ENCODE assay signal across 13 cellular contexts in the genomic region with DNA sequence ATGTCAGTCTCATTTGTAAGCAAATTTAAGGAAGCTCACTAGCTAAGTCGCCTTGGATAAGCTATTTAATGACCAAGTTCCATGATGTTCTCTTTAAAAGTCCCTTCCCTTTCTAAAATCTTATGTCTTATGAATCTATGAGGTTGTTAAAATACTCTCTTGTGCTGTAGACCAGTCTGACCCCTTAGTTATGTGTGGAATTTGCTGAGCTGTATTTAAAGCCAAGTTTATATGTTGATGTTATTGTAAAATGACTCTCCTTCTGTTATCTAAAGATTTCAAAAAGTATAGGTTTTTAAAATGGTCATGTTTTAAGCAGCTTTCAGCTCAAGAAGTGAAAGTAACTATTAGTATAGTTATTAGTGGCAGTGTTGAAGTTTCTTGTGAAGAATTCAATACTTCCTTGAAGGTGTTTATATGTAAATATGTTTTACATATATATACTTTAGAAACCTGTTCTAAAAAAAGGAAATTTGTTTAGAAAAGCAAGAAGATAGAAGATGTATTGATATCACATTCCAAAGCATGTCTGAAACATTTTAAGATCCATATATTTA.
DNase-seq lines count a peak whose midpoint lies in the region; ATAC-seq, FAIRE-seq and TF ChIP-seq lines count a peak whose summit lies in the region.
"Had no signal": no experiment of that assay in that cellular context is flagged by ENCODE, and none has a peak within 500 bp of the region (broad histone marks: within the 10 kb centered on the region; RNA-seq: fewer than 3 reads in every experiment).

No MANE protein-coding gene starts in this region.

- no peaks in the 10 kb centered on the region for H3K9me3 Mint-ChIP-seq in CD4-positive, alpha-beta memory T cell

- no peaks in the 10 kb centered on the region for H3K27me3 ChIP-seq in CD4-positive, alpha-beta memory T cell (ENCODE audit: insufficient read depth, low read length)
- H3K27me3 ChIP-seq in MG63, result no peaks in the 10 kb centered on the region

- in situ Hi-C loops in SK-MEL-5 (cut with HindIII; ENCODE audit: low pct_unique_long_range_greater_than_20kb, low sequenced_read_pairs), result no loop called here

- no peak for DNase-seq in CD4-positive, alpha-beta memory T cell
- DNase-seq in SK-MEL-5 (ENCODE audit: low read depth, low spot score), result peak; percentile 16
- peak; percentile 14 for DNase-seq in foreskin melanocyte
- no peak for DNase-seq in H54 (ENCODE audit: insufficient read length, low spot score)
- DNase-seq in GM20000 (ENCODE audit: low spot score), result no peak
- no peak for DNase-seq in DMS79 treated with DMSO at 0.1 percent for 48 hours (lab: John Stamatoyannopoulos, UW)
- DNase-seq in MG63, result no peak
- DNase-seq: effector CD4-positive, alpha-beta T cell; GDM1; kidney glomerular epithelial cell; stimulated activated CD4-positive, alpha-beta T cell treated with anti-CD3 and anti-CD28 coated beads, Interleukin-12 subunit alpha, Interleukin-12 subunit beta, amount 100 ng/mL, for 4 hours had no signal

- H3K27me3 Mint-ChIP-seq in CD4-positive, alpha-beta memory T cell, result no peaks in the 10 kb centered on the region

- FAIRE-seq in H54 (lab: Jason Lieb, UNC), result no peak

- H3K4me3 Mint-ChIP-seq in CD4-positive, alpha-beta memory T cell, result peak overlapping the region in 7 of 8 donors; percentile 37 to 79 (median 65)

- H3K36me3 ChIP-seq in CD4-positive, alpha-beta memory T cell (ENCODE audit: insufficient read depth, low read length), result peaks cover 9% of the 10 kb centered on the region
- no peaks in the 10 kb centered on the region for H3K36me3 ChIP-seq in MG63

- no peak for TF ChIP-seq CTCF in GM20000 (IDR thresholded peaks at IDR 0.05; ENCODE audit: extremely low read depth, missing control alignments)

- H3K9me3 ChIP-seq in CD4-positive, alpha-beta memory T cell (ENCODE audit: control insufficient read depth in 1 of 2, low read length in 2 of 2), result no peaks in the 10 kb centered on the region
- H3K9me3 ChIP-seq in MG63, result no peaks in the 10 kb centered on the region
- H3K9me3 ChIP-seq: thoracic aorta had no signal

- H3K4me1 Mint-ChIP-seq in CD4-positive, alpha-beta memory T cell, result peaks cover 47 to 70% (median 60%) of the 10 kb centered on the region in 4 donors

- H3K4me1 ChIP-seq in CD4-positive, alpha-beta memory T cell (ENCODE audit: insufficient read depth, low read length), result peaks cover 72% of the 10 kb centered on the region

- H3K27ac ChIP-seq in CD4-positive, alpha-beta memory T cell (ENCODE audit: low read depth, low read length), result peak overlapping the region; percentile 44
- H3K27ac ChIP-seq: thoracic aorta had no signal

- no peak overlapping the region for H3K4me3 ChIP-seq in CD4-positive, alpha-beta memory T cell (ENCODE audit: low read length in 2 of 2)
- no peak overlapping the region for H3K4me3 ChIP-seq in MG63
- H3K4me3 ChIP-seq: thoracic aorta had no signal

- no peak for TF ChIP-seq POLR2A in H54 (IDR thresholded peaks at IDR 0.05; ENCODE audit: low read depth, low read length)

- CTCF ChIA-PET in CD4-positive, alpha-beta memory T cell (lab: Charles Lee; ENCODE audit: partially characterized antibody), result interaction anchor here (0.7 to 2.8 kb wide), 14 partner anchors 11 to 192 kb away, joined by 3 to 19 read pairs (median 4); partner anchors contain the start of gene HINT1

- ATAC-seq in GM21423 (IDR thresholded peaks at IDR 0.05; ENCODE audit: unreplicated experiment), result peak; percentile 47

- H3K27ac Mint-ChIP-seq in CD4-positive, alpha-beta memory T cell, result peak overlapping the region; percentile 70 to 96 (median 91)

- intact Hi-C loops in CD4-positive, alpha-beta memory T cell (cut with micrococcal nuclease), result loop anchor here (2.0 kb wide), 2 partner anchors 17 kb away; no protein-coding TSS in a partner anchor

- H3K36me3 Mint-ChIP-seq in CD4-positive, alpha-beta memory T cell, result peaks cover 22 to 53% of the 10 kb centered on the region in 2 donors

- POLR2A ChIA-PET in CD4-positive, alpha-beta memory T cell (lab: Charles Lee; ENCODE audit: partially characterized antibody), result interaction anchor here (1.1 to 4.6 kb wide), 14 partner anchors 11 to 192 kb away, joined by 3 to 53 read pairs (median 8); partner anchors contain the start of gene CDC42SE2

Comparison
In these comparisons a context has a peak if more than half of its experiments do, and no peak if none do; other contexts are left out.
1. DNase-seq: peak in SK-MEL-5 (single experiment) and foreskin melanocyte (single experiment); none in CD4-positive, alpha-beta memory T cell (0 of 5), H54 (single experiment), GM20000 (single experiment), DMS79 treated with DMSO at 0.1 percent for 48 hours (single experiment) and MG63 (single experiment).